Comparison of ENCODE assay signal across 19 cellular contexts in genomic region chr7:57416601-57417358, GRCh38. TPM values are rescaled to one million over a fixed set of nuclear protein-coding genes. Genes with fewer than 3 reads are reported as not detected.
DNase-seq lines count a peak whose midpoint lies in the region; ATAC-seq and TF ChIP-seq lines count a peak whose summit lies in the region.
"Had no signal": no experiment of that assay in that cellular context is flagged by ENCODE, and none has a peak within 500 bp of the region (broad histone marks: within the 10 kb centered on the region; RNA-seq: fewer than 3 reads in every experiment).

No MANE protein-coding gene starts in this region.

- no peaks in the 10 kb centered on the region for H3K4me1 Mint-ChIP-seq in activated CD4-positive, alpha-beta T cell treated with anti-CD3 and anti-CD28 coated beads for 36 hours
- H3K4me1 Mint-ChIP-seq: CD4-positive, alpha-beta memory T cell; GM23338; H9 had no signal

- H3K36me3 ChIP-seq in esophagus muscularis mucosa (no peaks in the 10 kb centered on the region), lung (ENCODE audit: control insufficient read depth in 2 of 2, insufficient read depth in 2 of 2, low read length in 2 of 2) (no peaks in the 10 kb centered on the region), spleen (no peaks in the 10 kb centered on the region)

- no peak overlapping the region for H3K27ac Mint-ChIP-seq in activated CD4-positive, alpha-beta T cell treated with anti-CD3 and anti-CD28 coated beads for 36 hours
- H3K27ac Mint-ChIP-seq: CD4-positive, alpha-beta memory T cell; GM23338; H9 had no signal

- no peak for TF ChIP-seq POLR2A in esophagus muscularis mucosa (IDR thresholded peaks at IDR 0.05; ENCODE audit: low read depth)
- TF ChIP-seq POLR2A in spleen (IDR thresholded peaks at IDR 0.05) = no peak

- TF ChIP-seq CTCF in esophagus muscularis mucosa (IDR thresholded peaks at IDR 0.05) (no peak), lung (IDR thresholded peaks at IDR 0.05; ENCODE audit: control extremely low read depth, extremely low read depth) (no peak), spleen (IDR thresholded peaks at IDR 0.05 in 8 of 11, conservative IDR thresholded peaks at IDR 0.05 in 3 of 11) (no peak)

- DNase-seq in esophagus muscularis mucosa (ENCODE audit: extremely low spot score) (peak; percentile 84), lung (ENCODE audit: low spot score) (peak; percentile 26), spleen (peak; percentile 56), COLO829 (ENCODE audit: low spot score) (no peak), globus pallidus (ENCODE audit: low spot score) (no peak), GF-D8 (lab: John Stamatoyannopoulos, UW) (no peak)
- no peak for DNase-seq in activated CD4-positive, alpha-beta T cell treated with anti-CD3 and anti-CD28 coated beads for 36 hours
- DNase-seq: C1 segment of cervical spinal cord; CD4-positive, alpha-beta memory T cell; DMS 273 treated with DMSO at 0.1 percent for 48 hours; DMS79; EL; GDM1; H9 had no signal

- H3K27me3 ChIP-seq in esophagus muscularis mucosa (peaks cover 0 to 5% (median 0%) of the 10 kb centered on the region in 4 donors), lung (ENCODE audit: control insufficient read depth, insufficient read depth) (no peaks in the 10 kb centered on the region), spleen (replicated peaks in 1 of 7) (no peaks in the 10 kb centered on the region)

- H3K4me3 ChIP-seq in esophagus muscularis mucosa (no peak overlapping the region), lung (no peak overlapping the region), spleen (no peak overlapping the region)
- H3K4me3 ChIP-seq: GM23338 had no signal

- POLR2A ChIA-PET in activated CD4-positive, alpha-beta T cell treated with anti-CD3 and anti-CD28 coated beads for 36 hours (lab: Charles Lee) = no interaction called here

- TF ChIP-seq EP300 in esophagus muscularis mucosa (IDR thresholded peaks at IDR 0.05) = no peak

- CTCF ChIA-PET in activated CD4-positive, alpha-beta T cell treated with anti-CD3 and anti-CD28 coated beads for 36 hours (lab: Charles Lee) = no interaction called here

- no peak for ATAC-seq in lung (ENCODE audit: insufficient read depth, low FRiP score)
- no peak for ATAC-seq in activated CD4-positive, alpha-beta T cell treated with anti-CD3 and anti-CD28 coated beads for 36 hours
- ATAC-seq: GM23338, HCT116 had no signal

- H3K4me3 Mint-ChIP-seq in activated CD4-positive, alpha-beta T cell treated with anti-CD3 and anti-CD28 coated beads for 36 hours = no peak overlapping the region
- H3K4me3 Mint-ChIP-seq: CD4-positive, alpha-beta memory T cell; GM23338; H9 had no signal

- no peaks in the 10 kb centered on the region for H3K27me3 Mint-ChIP-seq in activated CD4-positive, alpha-beta T cell treated with anti-CD3 and anti-CD28 coated beads for 36 hours
- H3K27me3 Mint-ChIP-seq: CD4-positive, alpha-beta memory T cell had no signal

- WGBS in esophagus muscularis mucosa = 84% methylated on average over 2 of the region's 8 CpGs
- WGBS in lung, 2 donors = 92% methylated on average over 7 of the region's 8 CpGs; no CpG with 5 or more reads in 1 of the 2 donors
- 36 to 81% (median 78%) methylated on average over 4 to 8 of the region's 8 CpGs; no CpG with 5 or more reads in 1 of the 5 donors for WGBS in spleen, 5 donors

- H3K4me1 ChIP-seq in esophagus muscularis mucosa (no peaks in the 10 kb centered on the region), lung (ENCODE audit: control insufficient read depth in 2 of 2, insufficient read depth in 2 of 2, low read length in 2 of 2) (no peaks in the 10 kb centered on the region), spleen (no peaks in the 10 kb centered on the region)

- H3K27ac ChIP-seq in esophagus muscularis mucosa (replicated peaks in 1 of 4) (no peak overlapping the region), lung (ENCODE audit: low read depth in 1 of 2, low read length in 1 of 2) (no peak overlapping the region), spleen (no peak overlapping the region)

- H3K9me3 Mint-ChIP-seq in activated CD4-positive, alpha-beta T cell treated with anti-CD3 and anti-CD28 coated beads for 36 hours (ENCODE audit: low read depth) = peaks cover 16% of the 10 kb centered on the region

- H3K36me3 Mint-ChIP-seq in activated CD4-positive, alpha-beta T cell treated with anti-CD3 and anti-CD28 coated beads for 36 hours (ENCODE audit: low read depth) = peaks cover 2% of the 10 kb centered on the region
- H3K36me3 Mint-ChIP-seq: CD4-positive, alpha-beta memory T cell had no signal

- H3K9me3 ChIP-seq in esophagus muscularis mucosa = peaks cover 0 to 6% (median 0%) of the 10 kb centered on the region in 4 donors
- peaks cover 0 to 6% of the 10 kb centered on the region in 2 donors for H3K9me3 ChIP-seq in lung (ENCODE audit: control insufficient read depth in 2 of 2, insufficient read depth in 1 of 2, low read length in 1 of 2)
- peaks cover 0 to 74% (median 51%) of the 10 kb centered on the region in 8 donors for H3K9me3 ChIP-seq in spleen

- intact Hi-C loops in esophagus muscularis mucosa (cut with DNase I) = no loop called here
- intact Hi-C loops in spleen (cut with DNase I; ENCODE audit: low total_unique reads) = no loop called here
- intact Hi-C loops in activated CD4-positive, alpha-beta T cell treated with anti-CD3 and anti-CD28 coated beads for 36 hours (cut with DNase I, micrococcal nuclease) = no loop called here

RNA-seq across cellular contexts. Expression of gene ZNF716, which starts 33.2 kb away (rescaled TPM):
- total RNA-seq in esophagus muscularis mucosa (not detected), lung (not detected), spleen (not detected)
- polyA plus RNA-seq in lung (not detected), spleen (not detected)
- not detected for total RNA-seq in activated CD4-positive, alpha-beta T cell treated with anti-CD3 and anti-CD28 coated beads for 36 hours
- total RNA-seq: A172; A673; CD4-positive, alpha-beta memory T cell; GM23338; H9 had no signal
- polyA plus RNA-seq: BJ; CD4-positive, alpha-beta memory T cell; GM23338 had no signal

Comparison
In these comparisons a context has a peak if more than half of its experiments do, and no peak if none do; other contexts are left out.
1. DNase-seq: peak in esophagus muscularis mucosa (single experiment), lung (single experiment) and spleen (single experiment); none in COLO829 (single experiment), globus pallidus (single experiment), activated CD4-positive, alpha-beta T cell treated with anti-CD3 and anti-CD28 coated beads for 36 hours (single experiment) and GF-D8 (single experiment).